1 cellular context compared by ENCODE assay signal in genomic region chr19:52028027-52028779, GRCh38.
TF ChIP-seq lines count a peak whose summit lies in the region.

Gene ZNF614, minus strand, starts transcription at chr19:52028379. Its CDS starts 2,634 bp downstream, at chr19:52025745.

TF ChIP-seq in K562, 482 proteins besides CTCF, POLR2A, EP300 and RAD21 (continued from another document and continues in another):
- TF ChIP-seq CHD7 (IDR thresholded peaks at IDR 0.05; ENCODE audit: low read depth, low read length) (no peak), PHF20 (IDR thresholded peaks at IDR 0.05; ENCODE audit: partially characterized antibody) (peak; percentile 89), BCLAF1 (IDR thresholded peaks at IDR 0.05; ENCODE audit: borderline replicate concordance in 1 of 2, control insufficient read depth in 1 of 2, low read depth in 2 of 2, low read length in 1 of 2) (no peak), ZNF347 (CRISPR knock-in tag; IDR thresholded peaks at IDR 0.05; ENCODE audit: low read depth) (no peak), TCF7 (IDR thresholded peaks at IDR 0.05; ENCODE audit: borderline replicate concordance) (peak; percentile 23; the same call in 1 of the 2 replicates), SPI1 (IDR thresholded peaks at IDR 0.05; ENCODE audit: borderline replicate concordance, low read depth, low read length) (no peak), WHSC1 (IDR thresholded peaks at IDR 0.05; ENCODE audit: low read length) (no peak), CHCHD3 (CRISPR knock-in tag; IDR thresholded peaks at IDR 0.05) (no peak), ARID1B (IDR thresholded peaks at IDR 0.05) (0 out of 2 replicates have a peak, but pooled peaks have one; percentile 27), CBFB (CRISPR knock-in tag; IDR thresholded peaks at IDR 0.05) (no peak), ZNF766 (CRISPR knock-in tag; conservative IDR thresholded peaks at IDR 0.05) (peak; percentile 91), EWSR1 (IDR thresholded peaks at IDR 0.05; ENCODE audit: borderline replicate concordance, low read depth, partially characterized antibody) (no peak), ZZZ3 (IDR thresholded peaks at IDR 0.05) (no peak), PCBP1 (IDR thresholded peaks at IDR 0.05; ENCODE audit: low read depth, low read length, poor library complexity, severe bottlenecking) (peak; percentile 45), ZNF140 (CRISPR knock-in tag; IDR thresholded peaks at IDR 0.05) (no peak), FOXA1 (IDR thresholded peaks at IDR 0.05; ENCODE audit: borderline replicate concordance) (no peak), ZNF407 (IDR thresholded peaks at IDR 0.05; ENCODE audit: low read depth) (no peak), BRF2 (IDR thresholded peaks at IDR 0.05; ENCODE audit: borderline replicate concordance, insufficient read depth, insufficient read length) (no peak), DLX4 (CRISPR knock-in tag; IDR thresholded peaks at IDR 0.05) (no peak), IRF2 (CRISPR knock-in tag; IDR thresholded peaks at IDR 0.05) (no peak), HNRNPUL1 (IDR thresholded peaks at IDR 0.05; ENCODE audit: low read length) (no peak)
